In genomic region chr10:73653701-73654100, GRCh38 we compare ENCODE assay signal across 1 cellular context.
TF ChIP-seq lines count a peak whose summit lies in the region.

No MANE protein-coding gene starts in this region.

TF ChIP-seq in K562, 482 proteins besides CTCF, POLR2A, EP300 and RAD21 (continued from another document and continues in another):
- TF ChIP-seq ZHX1 (conservative IDR thresholded peaks at IDR 0.05; ENCODE audit: low read length) (no peak), MTA3 (IDR thresholded peaks at IDR 0.05; ENCODE audit: borderline replicate concordance) (no peak), TFAM (CRISPR knock-in tag; conservative IDR thresholded peaks at IDR 0.05) (no peak), ZNF184 (CRISPR knock-in tag; IDR thresholded peaks at IDR 0.05) (no peak), PCBP1 (IDR thresholded peaks at IDR 0.05; ENCODE audit: low read depth, low read length, poor library complexity, severe bottlenecking) (no peak), HOMEZ (CRISPR knock-in tag; IDR thresholded peaks at IDR 0.05) (no peak), FOS (IDR thresholded peaks at IDR 0.05; ENCODE audit: extremely low read depth, insufficient read length) (no peak), TEAD4 (IDR thresholded peaks at IDR 0.05; ENCODE audit: low read length) (0 out of 2 replicates have a peak, but pooled peaks have one; percentile 17), TEAD4 (CRISPR knock-in tag; IDR thresholded peaks at IDR 0.05; ENCODE audit: borderline replicate concordance) (no peak), PREB (CRISPR knock-in tag; IDR thresholded peaks at IDR 0.05) (no peak), PHTF2 (CRISPR knock-in tag; IDR thresholded peaks at IDR 0.05) (no peak), ZNF318 (IDR thresholded peaks at IDR 0.05; ENCODE audit: borderline replicate concordance in 1 of 2, low read depth in 1 of 2) (no peak), POLR2AphosphoS2 (IDR thresholded peaks at IDR 0.05; ENCODE audit: low read length) (no peak), IFI16 (CRISPR knock-in tag; IDR thresholded peaks at IDR 0.05) (no peak), ZNF764 (CRISPR knock-in tag; IDR thresholded peaks at IDR 0.05; ENCODE audit: low read depth) (no peak), GTF3C2 (IDR thresholded peaks at IDR 0.05; ENCODE audit: borderline replicate concordance, extremely low read depth, insufficient read length) (no peak), ZNF280A (IDR thresholded peaks at IDR 0.05; ENCODE audit: low read depth, partially characterized antibody) (peak; percentile 22), CTCFL (IDR thresholded peaks at IDR 0.05; ENCODE audit: borderline replicate concordance, insufficient read depth, low read depth, low read length, poor library complexity, severe bottlenecking) (no peak), ZEB2 (IDR thresholded peaks at IDR 0.05) (peak; percentile 53), PTTG1 (tag; IDR thresholded peaks at IDR 0.05; ENCODE audit: low read depth) (no peak), ZFP36 (IDR thresholded peaks at IDR 0.05; ENCODE audit: low read depth, low read length, partially characterized antibody) (no peak), RB1 (IDR thresholded peaks at IDR 0.05; ENCODE audit: low read depth) (peak; percentile 75; the same call in 1 of the 2 replicates), MAFK (IDR thresholded peaks at IDR 0.05; ENCODE audit: low read length) (peak; percentile 15; the same call in 1 of the 2 replicates), RCOR1 (IDR thresholded peaks at IDR 0.05; ENCODE audit: borderline replicate concordance in 1 of 2, low read depth in 2 of 2, low read length in 2 of 2) (peak in 1 of 2 experiments; percentile 76; a peak in 2 of 4 replicates), CBX2 (IDR thresholded peaks at IDR 0.05; ENCODE audit: insufficient read depth, low read length, poor library complexity, severe bottlenecking) (no peak), MXD1 (CRISPR knock-in tag; IDR thresholded peaks at IDR 0.05; ENCODE audit: borderline replicate concordance, poor library complexity, severe bottlenecking) (no peak), ARHGAP35 (IDR thresholded peaks at IDR 0.05; ENCODE audit: partially characterized antibody) (no peak), SAFB2 (IDR thresholded peaks at IDR 0.05; ENCODE audit: borderline replicate concordance, low read depth, low read length, severe bottlenecking) (no peak), POLR3A (IDR thresholded peaks at IDR 0.05; ENCODE audit: borderline replicate concordance, extremely low read depth, insufficient read depth, insufficient read length) (no peak), EHMT2 (IDR thresholded peaks at IDR 0.05) (0 out of 2 replicates have a peak, but pooled peaks have one; percentile 51), MAFG (tag; conservative IDR thresholded peaks at IDR 0.05) (no peak), HLTF (IDR thresholded peaks at IDR 0.05) (peak; percentile 79; the same call in 1 of the 2 replicates), ZNF740 (CRISPR knock-in tag; IDR thresholded peaks at IDR 0.05) (peak; percentile 74; the same call in 1 of the 2 replicates), ZNF740 (tag; IDR thresholded peaks at IDR 0.05) (no peak), BCOR (IDR thresholded peaks at IDR 0.05) (peak; percentile 19; the same call in 1 of the 2 replicates), CHD4 (IDR thresholded peaks at IDR 0.05; ENCODE audit: insufficient read depth, insufficient replicate concordance, low read depth, low read length, poor library complexity, severe bottlenecking) (no peak)
